9 cellular contexts compared by ENCODE assay signal in genomic region chr16:57929250-57929649, GRCh38. TPM values are rescaled to one million over a fixed set of nuclear protein-coding genes. Genes with fewer than 3 reads are reported as not detected.
"Had no signal": no experiment of that assay in that cellular context is flagged by ENCODE, and none has a peak within 500 bp of the region (broad histone marks: within the 10 kb centered on the region; RNA-seq: fewer than 3 reads in every experiment).

No MANE protein-coding gene starts in this region.

- H3K36me3 ChIP-seq: HAP-1 had no signal

- H3K9me3 ChIP-seq: HAP-1 had no signal

- FAIRE-seq: HTR-8/SVneo had no signal

- H3K4me1 ChIP-seq: HAP-1 had no signal

- H2AFZ ChIP-seq: GM23248 had no signal

- H3K27ac ChIP-seq: GM23248 had no signal

- H3K4me3 ChIP-seq: GM23248, HAP-1 had no signal

- ATAC-seq: HCT116 had no signal

- H3K9ac ChIP-seq: GM23248 had no signal

- DNase-seq: GM23248, GOT3, H7, KG1 had no signal

RNA-seq across cellular contexts. Expression of gene CNGB1, which starts 41.7 kb away (rescaled TPM):
- total RNA-seq: GM23248, H7, HT-29 had no signal
- polyA plus RNA-seq: GM23248, IgD-negative memory B cell had no signal
